Comparison of ENCODE assay signal across 1 cellular context in genomic region chrX:106718709-106719108, GRCh38.
TF ChIP-seq lines count a peak whose summit lies in the region.

No MANE protein-coding gene starts in this region.

TF ChIP-seq in HepG2, 621 proteins besides CTCF, POLR2A, EP300 and RAD21 (continued from another document and continues in another):
- no peak for TF ChIP-seq ZXDC (CRISPR knock-in tag; IDR thresholded peaks at IDR 0.05)
- TF ChIP-seq TERF1 (CRISPR knock-in tag; IDR thresholded peaks at IDR 0.05), result no peak
- TF ChIP-seq EED (CRISPR knock-in tag; IDR thresholded peaks at IDR 0.05), result no peak
- TF ChIP-seq SNAPC4 (CRISPR knock-in tag; IDR thresholded peaks at IDR 0.05), result no peak
- TF ChIP-seq ZNF784 (CRISPR knock-in tag; IDR thresholded peaks at IDR 0.05; ENCODE audit: borderline replicate concordance), result no peak
- no peak for TF ChIP-seq ZNF782 (CRISPR knock-in tag; IDR thresholded peaks at IDR 0.05; ENCODE audit: borderline replicate concordance)
- peak; percentile 67; the same call in 1 of the 2 replicates for TF ChIP-seq CREM (IDR thresholded peaks at IDR 0.05)
- no peak for TF ChIP-seq CREM (CRISPR knock-in tag; IDR thresholded peaks at IDR 0.05)
- no peak for TF ChIP-seq TRIM22 (IDR thresholded peaks at IDR 0.05)
- no peak for TF ChIP-seq ZBTB39 (CRISPR knock-in tag; IDR thresholded peaks at IDR 0.05)
- TF ChIP-seq ZNF460 (CRISPR knock-in tag; IDR thresholded peaks at IDR 0.05; ENCODE audit: borderline replicate concordance), result no peak
- no peak for TF ChIP-seq SUZ12 (IDR thresholded peaks at IDR 0.05; ENCODE audit: low read depth, low read length)
- TF ChIP-seq ZNF260 (CRISPR knock-in tag; IDR thresholded peaks at IDR 0.05; ENCODE audit: borderline replicate concordance, low read depth), result no peak
- 0 out of 2 replicates have a peak, but pooled peaks have one; percentile 14 for TF ChIP-seq FOSL2 (CRISPR knock-in tag; IDR thresholded peaks at IDR 0.05)
- no peak for TF ChIP-seq ZNF710 (CRISPR knock-in tag; IDR thresholded peaks at IDR 0.05; ENCODE audit: borderline replicate concordance)
- no peak for TF ChIP-seq KLF16 (CRISPR knock-in tag; IDR thresholded peaks at IDR 0.05)
- no peak for TF ChIP-seq ZSCAN5A (CRISPR knock-in tag; IDR thresholded peaks at IDR 0.05; ENCODE audit: borderline replicate concordance)
- TF ChIP-seq HBP1 (CRISPR knock-in tag; IDR thresholded peaks at IDR 0.05; ENCODE audit: low read depth), result no peak
- TF ChIP-seq ZSCAN30 (CRISPR knock-in tag; IDR thresholded peaks at IDR 0.05), result no peak
- no peak for TF ChIP-seq HES4 (CRISPR knock-in tag; IDR thresholded peaks at IDR 0.05; ENCODE audit: borderline replicate concordance)
- no peak for TF ChIP-seq EZH2 (conservative IDR thresholded peaks at IDR 0.05; ENCODE audit: low read depth, low read length)
- no peak for TF ChIP-seq ZBTB44 (CRISPR knock-in tag; IDR thresholded peaks at IDR 0.05)
- no peak for TF ChIP-seq MYC (CRISPR knock-in tag; IDR thresholded peaks at IDR 0.05; ENCODE audit: borderline replicate concordance)
- no peak for TF ChIP-seq GABPB1 (CRISPR knock-in tag; IDR thresholded peaks at IDR 0.05)
- TF ChIP-seq BCLAF1 (IDR thresholded peaks at IDR 0.05), result no peak
- no peak for TF ChIP-seq ZBTB46 (CRISPR knock-in tag; IDR thresholded peaks at IDR 0.05; ENCODE audit: borderline replicate concordance)
